ENCODE assay signal across 9 cellular contexts in the genomic region with DNA sequence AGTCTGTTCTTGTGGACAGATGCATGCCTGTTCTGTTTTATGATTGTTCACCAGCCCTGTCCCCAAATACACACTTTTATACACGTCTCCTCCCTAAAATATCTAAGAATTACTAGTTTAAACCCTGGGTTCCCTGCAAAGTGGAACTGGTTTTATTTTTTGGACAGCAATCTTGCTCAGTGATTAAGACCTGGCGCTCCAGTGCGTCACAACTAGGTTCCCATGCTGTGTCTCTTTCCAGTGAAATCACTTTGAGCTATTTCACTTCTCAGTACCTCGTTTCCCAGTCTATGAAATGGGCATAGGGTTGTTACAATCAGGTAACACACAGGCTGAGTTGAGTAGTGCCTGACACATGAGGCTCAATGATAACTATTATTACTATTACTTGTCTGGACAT. TPM values are rescaled to one million over a fixed set of nuclear protein-coding genes. Genes with fewer than 3 reads are reported as not detected.
DNase-seq lines count a peak whose midpoint lies in the region; ATAC-seq and FAIRE-seq lines count a peak whose summit lies in the region.
"Had no signal": no experiment of that assay in that cellular context is flagged by ENCODE, and none has a peak within 500 bp of the region (broad histone marks: within the 10 kb centered on the region; RNA-seq: fewer than 3 reads in every experiment).

No MANE protein-coding gene starts in this region.

- H3K9me3 Mint-ChIP-seq in T-helper 2 cell treated with Interferon-gamma antibody and Interleukin-4, amounts not matched to agents 5 μg/mL and 100 μg/mL, for 36 hours, result no peaks in the 10 kb centered on the region
- no peaks in the 10 kb centered on the region for H3K9me3 Mint-ChIP-seq in activated T-helper 17 cell treated with anti-CD3 and anti-CD28 coated beads, Interleukin-2, amount 50 U/mL, for 72 hours

- peak overlapping the region; percentile 94 for H3K4me3 Mint-ChIP-seq in T-helper 2 cell treated with Interferon-gamma antibody and Interleukin-4, amounts not matched to agents 5 μg/mL and 100 μg/mL, for 36 hours
- H3K4me3 Mint-ChIP-seq in activated T-helper 17 cell treated with anti-CD3 and anti-CD28 coated beads, Interleukin-2, amount 50 U/mL, for 72 hours, result peak overlapping the region; percentile 97

- no peaks in the 10 kb centered on the region for H3K27me3 Mint-ChIP-seq in T-helper 2 cell treated with Interferon-gamma antibody and Interleukin-4, amounts not matched to agents 5 μg/mL and 100 μg/mL, for 36 hours (ENCODE audit: low read depth)
- H3K27me3 Mint-ChIP-seq in activated T-helper 17 cell treated with anti-CD3 and anti-CD28 coated beads, Interleukin-2, amount 50 U/mL, for 72 hours, result no peaks in the 10 kb centered on the region

- H3K4me1 ChIP-seq in iPS-20b (ENCODE audit: insufficient read depth, low read length), result 0 out of 2 replicates have a peak, but pooled peaks cover 5% of the 10 kb centered on the region
- peaks cover 0 to 28% (median 24%) of the 10 kb centered on the region in 5 donors for H3K4me1 ChIP-seq in subcutaneous abdominal adipose tissue (ENCODE audit: control insufficient read depth in 5 of 5, insufficient read depth in 5 of 5, low read length in 5 of 5)

- H3K36me3 ChIP-seq in iPS-20b (ENCODE audit: insufficient read depth, low read depth, low read length) (peaks cover 17% of the 10 kb centered on the region), subcutaneous abdominal adipose tissue (ENCODE audit: control insufficient read depth in 5 of 5, insufficient read depth in 5 of 5, low read length in 5 of 5) (peaks cover 0 to 11% (median 9%) of the 10 kb centered on the region in 5 donors)

- H3K9me3 ChIP-seq in iPS-20b (ENCODE audit: insufficient read depth, low read depth, low read length) (no peaks in the 10 kb centered on the region), subcutaneous abdominal adipose tissue (ENCODE audit: control insufficient read depth in 5 of 5, low read length in 5 of 5) (no peaks in the 10 kb centered on the region)

- peaks cover 34% of the 10 kb centered on the region for H3K4me1 Mint-ChIP-seq in T-helper 2 cell treated with Interferon-gamma antibody and Interleukin-4, amounts not matched to agents 5 μg/mL and 100 μg/mL, for 36 hours (ENCODE audit: low read depth)
- peaks cover 15% of the 10 kb centered on the region for H3K4me1 Mint-ChIP-seq in activated T-helper 17 cell treated with anti-CD3 and anti-CD28 coated beads, Interleukin-2, amount 50 U/mL, for 72 hours

- H3K27ac Mint-ChIP-seq in T-helper 2 cell treated with Interferon-gamma antibody and Interleukin-4, amounts not matched to agents 5 μg/mL and 100 μg/mL, for 36 hours, result peak overlapping the region; percentile 95
- peak overlapping the region; percentile 98 for H3K27ac Mint-ChIP-seq in activated T-helper 17 cell treated with anti-CD3 and anti-CD28 coated beads, Interleukin-2, amount 50 U/mL, for 72 hours

- H3K27ac ChIP-seq in iPS-20b (ENCODE audit: low read length), result no peak overlapping the region
- H3K27ac ChIP-seq in subcutaneous abdominal adipose tissue (ENCODE audit: low read depth, low read length), result no peak overlapping the region

- H3K27me3 ChIP-seq in iPS-20b (ENCODE audit: insufficient read depth, low read length), result no peaks in the 10 kb centered on the region
- no peaks in the 10 kb centered on the region for H3K27me3 ChIP-seq in subcutaneous abdominal adipose tissue (ENCODE audit: control insufficient read depth in 5 of 5, insufficient read depth in 4 of 5, low read length in 5 of 5)

- DNase-seq in T-helper 2 cell treated with Interferon-gamma antibody and Interleukin-4, amounts not matched to agents 5 μg/mL and 100 μg/mL, for 36 hours (ENCODE audit: low spot score), result no peak
- no peak for DNase-seq in T-helper 2 cell
- DNase-seq in hippocampal formation (lab: John Stamatoyannopoulos, UW), result no peak
- no peak for DNase-seq in urothelium cell line (ENCODE audit: low spot score)
- DNase-seq: NCI-H526 treated with DMSO at 0.1 percent for 48 hours had no signal

- no peak for FAIRE-seq in urothelium cell line (lab: Jason Lieb, UNC)

- peaks cover 28% of the 10 kb centered on the region for H3K36me3 Mint-ChIP-seq in T-helper 2 cell treated with Interferon-gamma antibody and Interleukin-4, amounts not matched to agents 5 μg/mL and 100 μg/mL, for 36 hours (ENCODE audit: low read depth)
- H3K36me3 Mint-ChIP-seq in activated T-helper 17 cell treated with anti-CD3 and anti-CD28 coated beads, Interleukin-2, amount 50 U/mL, for 72 hours (ENCODE audit: low read depth), result peaks cover 28% of the 10 kb centered on the region

- H3K4me3 ChIP-seq in iPS-20b (ENCODE audit: low read length) (peak overlapping the region; percentile 100), subcutaneous abdominal adipose tissue (ENCODE audit: low read depth in 1 of 5, low read length in 5 of 5) (peak overlapping the region; percentile 88 to 99 (median 97))

- peak overlapping the region; percentile 99; the same call in 1 of the 2 replicates for H3K9ac ChIP-seq in iPS-20b (ENCODE audit: low read depth, low read length)
- H3K9ac ChIP-seq in subcutaneous abdominal adipose tissue (ENCODE audit: low read length in 5 of 5), result peak overlapping the region in 4 of 5 donors; percentile 11 to 98 (median 96)

- ATAC-seq in activated T-helper 17 cell treated with anti-CD3 and anti-CD28 coated beads, Interleukin-2, amount 50 U/mL, for 72 hours (replicated peaks), result no peak
- ATAC-seq in HG03095 (IDR thresholded peaks at IDR 0.05; ENCODE audit: unreplicated experiment), result no peak

RNA-seq across cellular contexts. Expression of gene CEP20, which starts 1.1 kb away (rescaled TPM):
- total RNA-seq in activated T-helper 17 cell treated with anti-CD3 and anti-CD28 coated beads, Interleukin-2, amount 50 U/mL, for 72 hours, result 10 to 100 TPM; 65.9 to 70.4 TPM

RNA-seq across cellular contexts. Expression of gene MYH11, which starts 30.5 kb away (rescaled TPM):
- total RNA-seq in activated T-helper 17 cell treated with anti-CD3 and anti-CD28 coated beads, Interleukin-2, amount 50 U/mL, for 72 hours, result not detected
